11 cellular contexts compared by ENCODE assay signal in the genomic region with DNA sequence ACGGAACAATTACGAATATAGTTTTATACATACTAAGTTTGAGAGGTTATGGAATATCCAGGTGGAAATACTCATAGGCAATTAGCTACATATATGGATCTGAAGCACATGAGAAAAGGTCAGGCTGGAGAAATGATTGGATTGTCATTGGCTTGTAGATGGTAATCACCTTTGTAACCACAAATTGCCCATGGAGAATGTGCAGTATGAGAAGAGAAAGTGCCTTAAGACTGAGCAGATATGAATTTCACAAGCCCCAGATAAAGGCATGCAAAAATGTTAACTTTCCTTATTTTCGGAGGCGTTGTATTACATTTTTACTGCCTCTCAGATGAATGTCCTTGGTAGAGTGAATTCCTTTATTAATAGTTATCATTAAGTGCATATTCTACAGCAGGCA. TPM values are rescaled to one million over a fixed set of nuclear protein-coding genes. Genes with fewer than 3 reads are reported as not detected.
"Had no signal": no experiment of that assay in that cellular context is flagged by ENCODE, and none has a peak within 500 bp of the region (broad histone marks: within the 10 kb centered on the region; RNA-seq: fewer than 3 reads in every experiment).

No MANE protein-coding gene starts in this region.

- H3K4me3 ChIP-seq: GM23248, GM23338, HAP-1 had no signal

- H3K9ac ChIP-seq: GM23248 had no signal

- H3K9me3 ChIP-seq: HAP-1 had no signal

- H3K36me3 ChIP-seq: HAP-1 had no signal

- FAIRE-seq: H1, H54 had no signal

- H3K27ac ChIP-seq: GM23248 had no signal

- ATAC-seq: GM23338, HCT116 had no signal

- H3K4me1 ChIP-seq: HAP-1 had no signal

- DNase-seq: GM23248, GOT3, H7, H9, HCEC 1CT, HFFc6 had no signal

- H3K4me2 ChIP-seq: GM23338 had no signal

- H2AFZ ChIP-seq: GM23248, GM23338 had no signal

RNA-seq across cellular contexts. Expression of gene ACVR1C, which starts 33.1 kb away (rescaled TPM):
- polyA plus RNA-seq: GM23248 had no signal
